In genomic region chr14:58752782-58753181, GRCh38 we compare ENCODE assay signal across 9 cellular contexts.
DNase-seq lines count a peak whose midpoint lies in the region; ATAC-seq and TF ChIP-seq lines count a peak whose summit lies in the region.
"Had no signal": no experiment of that assay in that cellular context is flagged by ENCODE, and none has a peak within 500 bp of the region (broad histone marks: within the 10 kb centered on the region; RNA-seq: fewer than 3 reads in every experiment).

No MANE protein-coding gene starts in this region.

- H3K36me3 Mint-ChIP-seq in chondrocyte (ENCODE audit: low read depth) (no peaks in the 10 kb centered on the region), WTC11 (no peaks in the 10 kb centered on the region), endothelial cell (ENCODE audit: low read depth, unreplicated experiment) (no peaks in the 10 kb centered on the region)
- H3K36me3 Mint-ChIP-seq: T-cell had no signal

- H3K4me3 Mint-ChIP-seq in chondrocyte (ENCODE audit: unreplicated experiment) (no peak overlapping the region), WTC11 (no peak overlapping the region), endothelial cell (ENCODE audit: unreplicated experiment) (no peak overlapping the region)
- H3K4me3 Mint-ChIP-seq: T-cell had no signal

- no peaks in the 10 kb centered on the region for H3K9me3 ChIP-seq in liver (ENCODE audit: control insufficient read depth in 4 of 4, low read length in 3 of 4)

- POLR2A ChIA-PET in WTC11 (lab: Charles Lee): no interaction called here

- CTCF ChIA-PET in WTC11 (lab: Charles Lee): interaction anchor here (1.2 to 1.4 kb wide), 3 partner anchors 9 to 266 kb away, joined by 3 read pairs; no protein-coding TSS in a partner anchor

- ATAC-seq in HG03025 (IDR thresholded peaks at IDR 0.05; ENCODE audit: low FRiP score, unreplicated experiment) (no peak), WTC11 (no peak)
- ATAC-seq: T-cell had no signal

- peak; percentile 84 for DNase-seq in NCI-H1105 treated with DMSO at 0.1 percent for 48 hours (lab: John Stamatoyannopoulos, UW)
- no peak for DNase-seq in chondrocyte (ENCODE audit: low spot score)
- peak in 46 of 49 donors; percentile 15 to 91 (median 57) for DNase-seq in substantia nigra (lab: John Stamatoyannopoulos, UW)
- DNase-seq in NCI-H2227 (lab: John Stamatoyannopoulos, UW; ENCODE audit: unreplicated experiment): no peak
- DNase-seq in WTC11 (ENCODE audit: low spot score): no peak
- no peak for DNase-seq in endothelial cell (ENCODE audit: low spot score)
- DNase-seq: T-cell had no signal

- H3K9me3 Mint-ChIP-seq in chondrocyte (ENCODE audit: low read depth) (no peaks in the 10 kb centered on the region), WTC11 (no peaks in the 10 kb centered on the region), endothelial cell (ENCODE audit: unreplicated experiment) (no peaks in the 10 kb centered on the region)
- H3K9me3 Mint-ChIP-seq: T-cell had no signal

- H3K4me1 Mint-ChIP-seq in chondrocyte (ENCODE audit: low read depth) (peaks cover 26% of the 10 kb centered on the region), WTC11 (peaks cover 22% of the 10 kb centered on the region), endothelial cell (ENCODE audit: unreplicated experiment) (peaks cover 6% of the 10 kb centered on the region)

- no peak overlapping the region for H3K9ac ChIP-seq in liver (ENCODE audit: low read depth in 1 of 2, low read length in 2 of 2)

- peaks cover 0 to 24% (median 18%) of the 10 kb centered on the region in 4 donors for H3K4me1 ChIP-seq in liver (ENCODE audit: control insufficient read depth in 4 of 4, insufficient read depth in 4 of 4, low read length in 3 of 4)

- peak; percentile 20 to 70 for TF ChIP-seq RAD21 in liver (IDR thresholded peaks at IDR 0.05)

- TF ChIP-seq CTCF in chondrocyte (IDR thresholded peaks at IDR 0.05): no peak
- TF ChIP-seq CTCF in liver (IDR thresholded peaks at IDR 0.05; ENCODE audit: low read depth, low read length, missing input control): no peak
- no peak for TF ChIP-seq CTCF in WTC11 (IDR thresholded peaks at IDR 0.05)
- no peak for TF ChIP-seq CTCF in endothelial cell (IDR thresholded peaks at IDR 0.05; ENCODE audit: unreplicated experiment)

- peak overlapping the region; percentile 52 to 73 for H3K27ac ChIP-seq in liver (ENCODE audit: low read depth in 1 of 2, low read length in 2 of 2)
- H3K27ac ChIP-seq in substantia nigra (ENCODE audit: low read depth, low read length, poor library complexity, severe bottlenecking): peak overlapping the region; percentile 54

- H3K36me3 ChIP-seq in liver (ENCODE audit: control insufficient read depth in 4 of 4, insufficient read depth in 3 of 4, low read depth in 1 of 4, low read length in 3 of 4): no peaks in the 10 kb centered on the region

- H3K27me3 Mint-ChIP-seq in chondrocyte (ENCODE audit: low read depth) (no peaks in the 10 kb centered on the region), WTC11 (ENCODE audit: low read depth) (no peaks in the 10 kb centered on the region), endothelial cell (ENCODE audit: unreplicated experiment) (no peaks in the 10 kb centered on the region)

- no peak overlapping the region for H3K4me3 ChIP-seq in liver (ENCODE audit: low read depth in 1 of 3, low read length in 3 of 3)

- H3K27ac Mint-ChIP-seq in chondrocyte (ENCODE audit: unreplicated experiment) (peak overlapping the region; percentile 49), WTC11 (no peak overlapping the region), endothelial cell (ENCODE audit: unreplicated experiment) (no peak overlapping the region)
- H3K27ac Mint-ChIP-seq: T-cell had no signal

- H3K27me3 ChIP-seq in liver (ENCODE audit: control insufficient read depth in 4 of 4, insufficient read depth in 4 of 4, low read length in 3 of 4): no peaks in the 10 kb centered on the region

- 26% methylated on average over 9 of the region's 9 CpGs for WGBS in liver

TF ChIP-seq in liver, 16 proteins besides CTCF, POLR2A, EP300 and RAD21 (continues in another document):
- peak in 1 of 2 donors; percentile 61 for TF ChIP-seq JUND (IDR thresholded peaks at IDR 0.05)
- peak; percentile 80 for TF ChIP-seq NR2F2 (IDR thresholded peaks at IDR 0.05)
- peak; percentile 50 for TF ChIP-seq HNF4G (IDR thresholded peaks at IDR 0.05)
- TF ChIP-seq SP1 (IDR thresholded peaks at IDR 0.05): peak; percentile 87
- peak; percentile 78 for TF ChIP-seq MAX (IDR thresholded peaks at IDR 0.05)
- TF ChIP-seq, protein P1, sequence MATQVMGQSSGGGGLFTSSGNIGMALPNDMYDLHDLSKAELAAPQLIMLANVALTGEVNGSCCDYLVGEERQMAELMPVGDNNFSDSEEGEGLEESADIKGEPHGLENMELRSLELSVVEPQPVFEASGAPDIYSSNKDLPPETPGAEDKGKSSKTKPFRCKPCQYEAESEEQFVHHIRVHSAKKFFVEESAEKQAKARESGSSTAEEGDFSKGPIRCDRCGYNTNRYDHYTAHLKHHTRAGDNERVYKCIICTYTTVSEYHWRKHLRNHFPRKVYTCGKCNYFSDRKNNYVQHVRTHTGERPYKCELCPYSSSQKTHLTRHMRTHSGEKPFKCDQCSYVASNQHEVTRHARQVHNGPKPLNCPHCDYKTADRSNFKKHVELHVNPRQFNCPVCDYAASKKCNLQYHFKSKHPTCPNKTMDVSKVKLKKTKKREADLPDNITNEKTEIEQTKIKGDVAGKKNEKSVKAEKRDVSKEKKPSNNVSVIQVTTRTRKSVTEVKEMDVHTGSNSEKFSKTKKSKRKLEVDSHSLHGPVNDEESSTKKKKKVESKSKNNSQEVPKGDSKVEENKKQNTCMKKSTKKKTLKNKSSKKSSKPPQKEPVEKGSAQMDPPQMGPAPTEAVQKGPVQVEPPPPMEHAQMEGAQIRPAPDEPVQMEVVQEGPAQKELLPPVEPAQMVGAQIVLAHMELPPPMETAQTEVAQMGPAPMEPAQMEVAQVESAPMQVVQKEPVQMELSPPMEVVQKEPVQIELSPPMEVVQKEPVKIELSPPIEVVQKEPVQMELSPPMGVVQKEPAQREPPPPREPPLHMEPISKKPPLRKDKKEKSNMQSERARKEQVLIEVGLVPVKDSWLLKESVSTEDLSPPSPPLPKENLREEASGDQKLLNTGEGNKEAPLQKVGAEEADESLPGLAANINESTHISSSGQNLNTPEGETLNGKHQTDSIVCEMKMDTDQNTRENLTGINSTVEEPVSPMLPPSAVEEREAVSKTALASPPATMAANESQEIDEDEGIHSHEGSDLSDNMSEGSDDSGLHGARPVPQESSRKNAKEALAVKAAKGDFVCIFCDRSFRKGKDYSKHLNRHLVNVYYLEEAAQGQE (IDR thresholded peaks at IDR 0.05): peak; percentile 54
- TF ChIP-seq GABPA (IDR thresholded peaks at IDR 0.05 in 1 of 2, conservative IDR thresholded peaks at IDR 0.05 in 1 of 2): peak in 1 of 2 donors; percentile 42
- no peak for TF ChIP-seq EGR1 (IDR thresholded peaks at IDR 0.05; ENCODE audit: low read depth in 2 of 2)
- TF ChIP-seq HNF4A (conservative IDR thresholded peaks at IDR 0.05): peak; percentile 74 to 88

TF ChIP-seq in WTC11, 78 proteins besides CTCF, POLR2A, EP300 and RAD21:
- TF ChIP-seq IRF1 (CRISPR knock-in tag; IDR thresholded peaks at IDR 0.05) (no peak), ZNF396 (CRISPR knock-in tag; IDR thresholded peaks at IDR 0.05; ENCODE audit: borderline replicate concordance) (no peak), HMGA2 (CRISPR knock-in tag; IDR thresholded peaks at IDR 0.05) (no peak), MXD4 (CRISPR knock-in tag; IDR thresholded peaks at IDR 0.05; ENCODE audit: borderline replicate concordance) (no peak)

Comparison
In these comparisons a context has a peak if more than half of its experiments do, and no peak if none do; other contexts are left out.
1. DNase-seq: peak in NCI-H1105 treated with DMSO at 0.1 percent for 48 hours (single experiment) and substantia nigra (46 of 49); none in chondrocyte (single experiment), NCI-H2227 (single experiment), WTC11 (single experiment) and endothelial cell (single experiment).